ENCODE assay signal across 1 cellular context in genomic region chr6:25863360-25863759, GRCh38.
TF ChIP-seq lines count a peak whose summit lies in the region.

No MANE protein-coding gene starts in this region.

TF ChIP-seq in HepG2, 621 proteins besides CTCF, POLR2A, EP300 and RAD21 (continued from another document and continues in another):
- TF ChIP-seq ZNF3 (CRISPR knock-in tag; IDR thresholded peaks at IDR 0.05), result no peak
- TF ChIP-seq CBX1 (IDR thresholded peaks at IDR 0.05; ENCODE audit: low read depth), result no peak
- no peak for TF ChIP-seq ZHX1 (CRISPR knock-in tag; IDR thresholded peaks at IDR 0.05; ENCODE audit: low read depth)
- no peak for TF ChIP-seq ZNF496 (CRISPR knock-in tag; IDR thresholded peaks at IDR 0.05; ENCODE audit: insufficient replicate concordance)
- peak; percentile 20; the same call in 1 of the 2 replicates for TF ChIP-seq ELF3 (CRISPR knock-in tag; IDR thresholded peaks at IDR 0.05)
- no peak for TF ChIP-seq SPEN (CRISPR knock-in tag; IDR thresholded peaks at IDR 0.05; ENCODE audit: low read depth)
- TF ChIP-seq ZNF724P (CRISPR knock-in tag; IDR thresholded peaks at IDR 0.05; ENCODE audit: borderline replicate concordance), result no peak
- TF ChIP-seq CREBL2 (CRISPR knock-in tag; IDR thresholded peaks at IDR 0.05; ENCODE audit: borderline replicate concordance), result no peak
- no peak for TF ChIP-seq PATZ1 (CRISPR knock-in tag; IDR thresholded peaks at IDR 0.05)
- peak; percentile 69 for TF ChIP-seq NFIC (IDR thresholded peaks at IDR 0.05; ENCODE audit: low read length)
- TF ChIP-seq KLF12 (CRISPR knock-in tag; IDR thresholded peaks at IDR 0.05; ENCODE audit: borderline replicate concordance), result no peak
- TF ChIP-seq GATAD1 (CRISPR knock-in tag; IDR thresholded peaks at IDR 0.05), result no peak
- no peak for TF ChIP-seq TOPORS (CRISPR knock-in tag; IDR thresholded peaks at IDR 0.05)
- TF ChIP-seq TP53 (CRISPR knock-in tag; conservative IDR thresholded peaks at IDR 0.05), result no peak
- TF ChIP-seq ARID2 (CRISPR knock-in tag; IDR thresholded peaks at IDR 0.05; ENCODE audit: borderline replicate concordance), result no peak
- TF ChIP-seq ZBTB7A (CRISPR knock-in tag; IDR thresholded peaks at IDR 0.05), result no peak
- TF ChIP-seq HDAC1 (CRISPR knock-in tag; IDR thresholded peaks at IDR 0.05), result peak; percentile 57
- TF ChIP-seq SALL2 (CRISPR knock-in tag; IDR thresholded peaks at IDR 0.05), result no peak
- TF ChIP-seq RCOR2 (CRISPR knock-in tag; IDR thresholded peaks at IDR 0.05), result 0 out of 2 replicates have a peak, but pooled peaks have one; percentile 25
- no peak for TF ChIP-seq HNF1B (CRISPR knock-in tag; IDR thresholded peaks at IDR 0.05)
- TF ChIP-seq HNRNPH1 (optimal IDR thresholded peaks at IDR 0.05; ENCODE audit: low read depth, low read length), result no peak
- no peak for TF ChIP-seq ZNF263 (CRISPR knock-in tag; IDR thresholded peaks at IDR 0.05)
- peak; percentile 62; the same call in 1 of the 2 replicates for TF ChIP-seq FOXJ3 (CRISPR knock-in tag; IDR thresholded peaks at IDR 0.05; ENCODE audit: borderline replicate concordance)
- no peak for TF ChIP-seq ZNF558 (CRISPR knock-in tag; IDR thresholded peaks at IDR 0.05; ENCODE audit: borderline replicate concordance)
- TF ChIP-seq ZNF20 (CRISPR knock-in tag; IDR thresholded peaks at IDR 0.05), result no peak
- no peak for TF ChIP-seq KDM4B (CRISPR knock-in tag; IDR thresholded peaks at IDR 0.05)
- no peak for TF ChIP-seq TRAFD1 (CRISPR knock-in tag; IDR thresholded peaks at IDR 0.05; ENCODE audit: borderline replicate concordance)
- no peak for TF ChIP-seq ZNF7 (CRISPR knock-in tag; IDR thresholded peaks at IDR 0.05)
- peak; percentile 51; the same call in 1 of the 2 replicates for TF ChIP-seq ZNF670 (CRISPR knock-in tag; IDR thresholded peaks at IDR 0.05; ENCODE audit: borderline replicate concordance)
- no peak for TF ChIP-seq ZNF782 (CRISPR knock-in tag; IDR thresholded peaks at IDR 0.05; ENCODE audit: borderline replicate concordance)
- TF ChIP-seq ZFP36L1 (CRISPR knock-in tag; IDR thresholded peaks at IDR 0.05), result no peak
- TF ChIP-seq HMGXB3 (CRISPR knock-in tag; IDR thresholded peaks at IDR 0.05; ENCODE audit: borderline replicate concordance), result no peak
- no peak for TF ChIP-seq ZNF512 (CRISPR knock-in tag; IDR thresholded peaks at IDR 0.05)
- TF ChIP-seq NFYB (CRISPR knock-in tag; IDR thresholded peaks at IDR 0.05), result no peak
- no peak for TF ChIP-seq ZNF605 (CRISPR knock-in tag; IDR thresholded peaks at IDR 0.05)
- no peak for TF ChIP-seq ZFP36 (IDR thresholded peaks at IDR 0.05; ENCODE audit: borderline replicate concordance, low read depth, low read length, partially characterized antibody)
- no peak for TF ChIP-seq ZBTB39 (CRISPR knock-in tag; IDR thresholded peaks at IDR 0.05)
- no peak for TF ChIP-seq CBFB (CRISPR knock-in tag; IDR thresholded peaks at IDR 0.05)
- no peak for TF ChIP-seq ZNF234 (CRISPR knock-in tag; conservative IDR thresholded peaks at IDR 0.05)
- no peak for TF ChIP-seq ZNF501 (CRISPR knock-in tag; IDR thresholded peaks at IDR 0.05)
- TF ChIP-seq ZKSCAN8 (CRISPR knock-in tag; IDR thresholded peaks at IDR 0.05; ENCODE audit: borderline replicate concordance), result no peak
- TF ChIP-seq NR2F2 (IDR thresholded peaks at IDR 0.05; ENCODE audit: borderline replicate concordance, low read depth), result no peak
- TF ChIP-seq ZNF563 (CRISPR knock-in tag; IDR thresholded peaks at IDR 0.05), result no peak
- no peak for TF ChIP-seq TFDP2 (CRISPR knock-in tag; IDR thresholded peaks at IDR 0.05)
- TF ChIP-seq ATF1 (CRISPR knock-in tag; IDR thresholded peaks at IDR 0.05), result 0 out of 2 replicates have a peak, but pooled peaks have one; percentile 23
- no peak for TF ChIP-seq CERS6 (CRISPR knock-in tag; IDR thresholded peaks at IDR 0.05)
- 0 out of 2 replicates have a peak, but pooled peaks have one; percentile 22 for TF ChIP-seq BRCA1 (CRISPR knock-in tag; IDR thresholded peaks at IDR 0.05)
- TF ChIP-seq ZNF839 (CRISPR knock-in tag; IDR thresholded peaks at IDR 0.05; ENCODE audit: borderline replicate concordance), result no peak
- no peak for TF ChIP-seq ZFAT (CRISPR knock-in tag; conservative IDR thresholded peaks at IDR 0.05)
- no peak for TF ChIP-seq KDM6A (CRISPR knock-in tag; IDR thresholded peaks at IDR 0.05; ENCODE audit: low read depth)
- TF ChIP-seq GATAD2A (CRISPR knock-in tag; IDR thresholded peaks at IDR 0.05), result peak; percentile 93
